Comparison of ENCODE assay signal across 20 cellular contexts in the genomic region with DNA sequence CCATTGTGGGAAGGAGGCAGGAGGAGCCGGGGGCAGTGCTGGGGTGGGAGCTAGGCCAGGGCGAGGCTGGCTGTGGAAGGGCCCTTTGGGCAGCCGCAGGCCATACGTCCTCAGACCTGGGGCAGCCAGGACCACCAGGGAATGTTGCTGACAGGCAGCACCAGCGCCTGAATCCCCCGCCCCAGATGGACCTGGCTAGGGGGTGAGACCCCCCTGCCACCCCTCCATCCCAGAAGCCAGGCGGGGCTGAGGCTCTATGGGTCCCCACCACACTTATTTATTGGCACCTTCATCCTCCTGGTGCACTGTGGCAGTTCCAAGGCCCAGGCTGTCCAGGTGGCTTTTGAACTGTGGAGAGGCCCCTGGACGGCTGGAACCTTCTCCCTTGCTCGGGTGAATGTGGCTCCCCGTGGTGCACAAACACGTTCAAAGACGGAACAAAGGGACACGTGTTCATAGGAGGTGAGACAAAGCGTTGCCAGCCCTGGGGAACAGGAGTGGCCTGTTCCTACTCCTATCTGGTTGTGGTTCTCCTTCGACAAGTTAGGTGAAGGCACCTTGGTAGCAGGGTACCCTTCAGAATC. TPM values are rescaled to one million over a fixed set of nuclear protein-coding genes. Genes with fewer than 3 reads are reported as not detected.
DNase-seq lines count a peak whose midpoint lies in the region; ATAC-seq and TF ChIP-seq lines count a peak whose summit lies in the region.
"Had no signal": no experiment of that assay in that cellular context is flagged by ENCODE, and none has a peak within 500 bp of the region (broad histone marks: within the 10 kb centered on the region; RNA-seq: fewer than 3 reads in every experiment).

No MANE protein-coding gene starts in this region.

- H3K4me1 Mint-ChIP-seq in stimulated activated effector memory CD8-positive, alpha-beta T cell treated with anti-CD3 and anti-CD28 coated beads, Interleukin-12 subunit alpha, Interleukin-12 subunit beta, amount 100 ng/mL, for 72 hours, result peaks cover 37% of the 10 kb centered on the region
- H3K4me1 Mint-ChIP-seq in MCF 10A (ENCODE audit: insufficient read depth, unreplicated experiment), result peaks cover 27% of the 10 kb centered on the region

- H3K9me3 ChIP-seq in tibial artery, result no peaks in the 10 kb centered on the region
- H3K9me3 ChIP-seq: A549, MG63, thyroid gland had no signal

- H3K9me3 Mint-ChIP-seq in stimulated activated effector memory CD8-positive, alpha-beta T cell treated with anti-CD3 and anti-CD28 coated beads, Interleukin-12 subunit alpha, Interleukin-12 subunit beta, amount 100 ng/mL, for 72 hours, result no peaks in the 10 kb centered on the region
- no peaks in the 10 kb centered on the region for H3K9me3 Mint-ChIP-seq in MCF 10A (ENCODE audit: unreplicated experiment)
- H3K9me3 Mint-ChIP-seq: mesothelial cell of epicardium had no signal

- peak in 2 of 3 experiments; percentile 23 to 45 for DNase-seq in NCI-H1417 (lab: John Stamatoyannopoulos, UW)
- no peak for DNase-seq in NCI-H1417 treated with DMSO at 0.1 percent for 48 hours (lab: John Stamatoyannopoulos, UW)
- peak in 1 of 2 donors; percentile 63 for DNase-seq in tibial artery
- no peak for DNase-seq in stimulated activated effector memory CD8-positive, alpha-beta T cell treated with anti-CD3 and anti-CD28 coated beads, Interleukin-12 subunit alpha, Interleukin-12 subunit beta, amount 100 ng/mL, for 72 hours (ENCODE audit: low spot score in 2 of 2)
- DNase-seq in germinal center (ENCODE audit: low spot score), result no peak
- no peak for DNase-seq in MCF 10A (ENCODE audit: unreplicated experiment)
- DNase-seq: CD4-positive, CD25-positive, alpha-beta regulatory T cell; cortex of kidney; DMS79 treated with DMSO at 0.1 percent for 48 hours; MG63; NCI-H2171 treated with DMSO at 0.1 percent for 48 hours; SHP77; stimulated activated CD4-positive, alpha-beta T cell treated with anti-CD3 and anti-CD28 coated beads, Interleukin-4, amount 100 ng/mL, for 24 hours; stimulated activated CD8-positive, alpha-beta memory T cell treated with anti-CD3 and anti-CD28 coated beads, Interleukin-4, amount 100 ng/mL, for 48 hours; T-helper 2 cell; thyroid gland had no signal

- no peak overlapping the region for H3K4me3 Mint-ChIP-seq in stimulated activated effector memory CD8-positive, alpha-beta T cell treated with anti-CD3 and anti-CD28 coated beads, Interleukin-12 subunit alpha, Interleukin-12 subunit beta, amount 100 ng/mL, for 72 hours
- no peak overlapping the region for H3K4me3 Mint-ChIP-seq in MCF 10A (ENCODE audit: unreplicated experiment)
- H3K4me3 Mint-ChIP-seq: CD4-positive, CD25-positive, alpha-beta regulatory T cell; mesothelial cell of epicardium had no signal

- no peak for TF ChIP-seq CTCF in VCaP (conservative IDR thresholded peaks at IDR 0.05)
- TF ChIP-seq CTCF in tibial artery (IDR thresholded peaks at IDR 0.05), result no peak
- no peak for TF ChIP-seq CTCF in MCF 10A (IDR thresholded peaks at IDR 0.05; ENCODE audit: unreplicated experiment)

- H3K27me3 ChIP-seq in layer of hippocampus (ENCODE audit: control insufficient read depth, insufficient read depth, low read length) (no peaks in the 10 kb centered on the region), tibial artery (no peaks in the 10 kb centered on the region)
- H3K27me3 ChIP-seq: MG63, thyroid gland had no signal

- POLR2A ChIA-PET in MCF 10A (lab: Yijun Ruan, JAX), result interaction anchor here (1.1 to 4.7 kb wide), 2 partner anchors 20 kb away, joined by 3 to 53 read pairs; no protein-coding TSS in a partner anchor

- no peak overlapping the region for H3K4me3 ChIP-seq in tibial artery
- H3K4me3 ChIP-seq: A549, MG63, thyroid gland had no signal

- BruUV-seq in MCF 10A (replicated peaks; lab: Mats Ljungman, UMichigan), result no TSS peak

- CTCF ChIA-PET in MCF 10A (lab: Yijun Ruan, JAX), result interaction anchor here (0.9 kb wide), 1 partner anchor 19 kb away, joined by 3 read pairs; no protein-coding TSS in a partner anchor

- H3K36me3 ChIP-seq in tibial artery, result no peaks in the 10 kb centered on the region
- H3K36me3 ChIP-seq: thyroid gland had no signal

- H3K27ac ChIP-seq in VCaP (peak overlapping the region; percentile 18; the same call in 1 of the 2 replicates), layer of hippocampus (ENCODE audit: low read depth, low read length) (peak overlapping the region; percentile 84), tibial artery (peak overlapping the region; percentile 94 to 99)
- H3K27ac ChIP-seq: A549, thyroid gland had no signal

- intact Hi-C loops in tibial artery (cut with DNase I; ENCODE audit: low total_unique reads) (loop anchor here (10.0 kb wide), 1 partner anchor 190 kb away; no protein-coding TSS in a partner anchor), MCF 10A (cut with micrococcal nuclease) (no loop called here)

- no peak for ATAC-seq in stimulated activated effector memory CD8-positive, alpha-beta T cell treated with anti-CD3 and anti-CD28 coated beads, Interleukin-12 subunit alpha, Interleukin-12 subunit beta, amount 100 ng/mL, for 72 hours
- ATAC-seq: A549 had no signal

- no peaks in the 10 kb centered on the region for H3K27me3 Mint-ChIP-seq in MCF 10A (ENCODE audit: insufficient read depth, unreplicated experiment)
- H3K27me3 Mint-ChIP-seq: CD4-positive, CD25-positive, alpha-beta regulatory T cell had no signal

- no peak overlapping the region for H3K27ac Mint-ChIP-seq in stimulated activated effector memory CD8-positive, alpha-beta T cell treated with anti-CD3 and anti-CD28 coated beads, Interleukin-12 subunit alpha, Interleukin-12 subunit beta, amount 100 ng/mL, for 72 hours
- no peak overlapping the region for H3K27ac Mint-ChIP-seq in MCF 10A (ENCODE audit: low read depth, unreplicated experiment)
- H3K27ac Mint-ChIP-seq: CD4-positive, CD25-positive, alpha-beta regulatory T cell; mesothelial cell of epicardium had no signal

- H3K36me3 Mint-ChIP-seq in stimulated activated effector memory CD8-positive, alpha-beta T cell treated with anti-CD3 and anti-CD28 coated beads, Interleukin-12 subunit alpha, Interleukin-12 subunit beta, amount 100 ng/mL, for 72 hours, result no peaks in the 10 kb centered on the region
- H3K36me3 Mint-ChIP-seq in MCF 10A (ENCODE audit: insufficient read depth, unreplicated experiment), result no peaks in the 10 kb centered on the region
- H3K36me3 Mint-ChIP-seq: CD4-positive, CD25-positive, alpha-beta regulatory T cell; mesothelial cell of epicardium had no signal

- peaks cover 0 to 96% (median 55%) of the 10 kb centered on the region in 4 donors for H3K4me1 ChIP-seq in tibial artery
- H3K4me1 ChIP-seq: A549 had no signal

RNA-seq across cellular contexts. Expression of gene RAMP1, which starts 35.1 kb away (rescaled TPM):
- total RNA-seq in MCF 10A (2022), result 4.3 and 11.2 TPM in 2 replicates
- total RNA-seq: CD4-positive, CD25-positive, alpha-beta regulatory T cell had no signal

Comparison
In these comparisons a context has a peak if more than half of its experiments do, and no peak if none do; other contexts are left out.
1. DNase-seq: peak in NCI-H1417 (2 of 3); none in NCI-H1417 treated with DMSO at 0.1 percent for 48 hours (single experiment), stimulated activated effector memory CD8-positive, alpha-beta T cell treated with anti-CD3 and anti-CD28 coated beads, Interleukin-12 subunit alpha, Interleukin-12 subunit beta, amount 100 ng/mL, for 72 hours (0 of 2), germinal center (single experiment) and MCF 10A (single experiment).
2. H3K27ac ChIP-seq: peak in every context shown above with its lines; median percentile 96 in tibial artery; 84 in layer of hippocampus; 18 in VCaP.